In the genomic region with DNA sequence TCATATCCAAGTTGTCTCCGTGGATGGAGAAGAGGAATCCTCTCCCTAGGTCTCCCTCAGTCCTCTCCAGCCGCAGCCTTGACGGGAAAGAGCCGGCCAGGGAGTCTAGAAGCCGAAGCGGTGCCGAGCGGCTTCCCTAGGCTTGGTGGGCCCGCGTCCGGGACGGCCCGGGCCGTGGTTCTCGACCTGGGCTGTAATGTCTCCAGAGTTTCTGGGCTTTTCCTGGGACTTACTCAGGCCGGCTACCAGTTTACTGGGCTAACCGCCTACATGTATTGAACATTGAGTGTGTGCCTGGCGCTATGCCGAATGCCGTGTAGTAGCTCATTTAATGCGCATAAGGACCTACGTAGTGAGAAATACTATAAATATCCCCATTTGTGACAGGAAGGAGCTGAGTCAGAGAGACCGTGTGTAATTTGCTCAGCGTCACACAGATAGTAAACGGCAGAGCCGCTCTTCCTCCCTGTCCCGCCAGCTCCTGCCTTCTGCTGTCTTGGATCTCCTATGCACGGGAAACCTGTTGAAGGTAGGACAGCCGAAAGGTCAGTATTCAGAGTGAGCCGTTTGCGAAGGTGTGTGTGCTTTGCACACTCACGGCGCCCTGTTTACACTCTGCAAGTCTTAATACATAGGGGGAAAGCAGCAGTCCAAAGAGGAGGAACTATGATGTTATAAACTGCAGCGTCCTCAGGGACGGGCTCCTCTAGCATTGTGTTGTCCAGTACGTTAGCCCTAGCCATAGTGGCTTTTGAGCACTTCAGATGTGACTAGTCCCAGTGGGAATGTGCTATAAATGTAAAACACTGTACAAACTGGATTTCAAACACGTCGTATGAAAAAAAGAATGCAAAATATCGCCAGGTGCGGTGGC, we compare ENCODE assay signal across 8 cellular contexts. TPM values are rescaled to one million over a fixed set of nuclear protein-coding genes. Genes with fewer than 3 reads are reported as not detected.
DNase-seq lines count a peak whose midpoint lies in the region; ATAC-seq and TF ChIP-seq lines count a peak whose summit lies in the region.

No MANE protein-coding gene starts in this region.

- TF ChIP-seq POLR2A in body of pancreas (IDR thresholded peaks at IDR 0.05): peak in 2 of 3 donors; percentile 20 to 43

- H3K9me3 ChIP-seq in T-helper 17 cell (ENCODE audit: control insufficient read depth, low read length, poor library complexity, severe bottlenecking): no peaks in the 10 kb centered on the region
- H3K9me3 ChIP-seq in body of pancreas: no peaks in the 10 kb centered on the region
- H3K9me3 ChIP-seq in iPS-20b (ENCODE audit: insufficient read depth, low read depth, low read length): no peaks in the 10 kb centered on the region
- H3K9me3 ChIP-seq in smooth muscle cell (replicated peaks; ENCODE audit: low read depth): no peaks in the 10 kb centered on the region

- peak overlapping the region; percentile 19 to 62 for H3K4me3 ChIP-seq in body of pancreas
- H3K4me3 ChIP-seq in iPS-20b (ENCODE audit: low read length): peak overlapping the region; percentile 87
- H3K4me3 ChIP-seq in smooth muscle cell: peak overlapping the region; percentile 74

- H4K20me1 ChIP-seq in smooth muscle cell (ENCODE audit: low read depth): no peaks in the 10 kb centered on the region

- in situ Hi-C loops in GM13976 (cut with MboI; ENCODE audit: low sequenced_read_pairs, unreplicated experiment): no loop called here

- peaks cover 9% of the 10 kb centered on the region for H3F3A ChIP-seq in smooth muscle cell (ENCODE audit: low read depth)

- peak overlapping the region; percentile 80; the same call in 1 of the 2 replicates for H3K9ac ChIP-seq in iPS-20b (ENCODE audit: low read depth, low read length)
- H3K9ac ChIP-seq in smooth muscle cell (ENCODE audit: low read depth): peak overlapping the region; percentile 92

- H3K27ac Mint-ChIP-seq in T-helper 17 cell: peak overlapping the region; percentile 96

- no peaks in the 10 kb centered on the region for H3K27me3 ChIP-seq in body of pancreas
- H3K27me3 ChIP-seq in iPS-20b (ENCODE audit: insufficient read depth, low read length): no peaks in the 10 kb centered on the region
- no peaks in the 10 kb centered on the region for H3K27me3 ChIP-seq in smooth muscle cell (ENCODE audit: low read depth)

- ATAC-seq in HG02642 (IDR thresholded peaks at IDR 0.05; ENCODE audit: poor library complexity, unreplicated experiment): peak; percentile 45
- peak; percentile 68 for ATAC-seq in T-helper 17 cell
- ATAC-seq in body of pancreas: peak; percentile 51

- H3K4me2 ChIP-seq in smooth muscle cell: peak overlapping the region; percentile 85

- H3K4me3 Mint-ChIP-seq in T-helper 17 cell: peak overlapping the region; percentile 96

- WGBS in body of pancreas, 2 donors: 10 to 13% methylated on average over 23 to 40 of the region's 40 CpGs
- WGBS in smooth muscle cell (ENCODE audit: low lambda C conversion rate): 17% methylated on average over 40 of the region's 40 CpGs

- TF ChIP-seq CTCF in GM13976 (IDR thresholded peaks at IDR 0.05; ENCODE audit: borderline replicate concordance, control extremely low read depth, extremely low read depth, insufficient read depth, missing control alignments): no peak
- TF ChIP-seq CTCF in body of pancreas (IDR thresholded peaks at IDR 0.05): no peak
- TF ChIP-seq CTCF in smooth muscle cell (IDR thresholded peaks at IDR 0.05; ENCODE audit: borderline replicate concordance, insufficient read depth, poor library complexity, severe bottlenecking): no peak

- H3K27ac ChIP-seq in body of pancreas (peak overlapping the region; percentile 66 to 95 (median 80)), iPS-20b (ENCODE audit: low read length) (no peak overlapping the region), smooth muscle cell (ENCODE audit: low read depth) (peak overlapping the region; percentile 92)

- H3K79me2 ChIP-seq in smooth muscle cell (ENCODE audit: low read depth): peaks cover 7% of the 10 kb centered on the region

- H3K36me3 Mint-ChIP-seq in T-helper 17 cell (ENCODE audit: low read depth): no peaks in the 10 kb centered on the region

- H3K36me3 ChIP-seq in body of pancreas (replicated peaks in 1 of 2; ENCODE audit: insufficient read depth in 1 of 2, low read depth in 2 of 2) (no peaks in the 10 kb centered on the region), iPS-20b (ENCODE audit: insufficient read depth, low read depth, low read length) (peaks cover 12% of the 10 kb centered on the region), smooth muscle cell (ENCODE audit: low read depth) (no peaks in the 10 kb centered on the region)

- peaks cover 20% of the 10 kb centered on the region for H3K4me1 Mint-ChIP-seq in T-helper 17 cell

- H2AFZ ChIP-seq in smooth muscle cell (ENCODE audit: low read depth): peak overlapping the region; percentile 6

- H3K4me1 ChIP-seq in body of pancreas (peaks cover 20% of the 10 kb centered on the region), iPS-20b (ENCODE audit: insufficient read depth, low read length) (no peaks in the 10 kb centered on the region), smooth muscle cell (ENCODE audit: low read depth) (peaks cover 12% of the 10 kb centered on the region)

- H3K27me3 Mint-ChIP-seq in T-helper 17 cell: no peaks in the 10 kb centered on the region

- peak; percentile 80 for DNase-seq in GM13976 (ENCODE audit: low spot score)
- peak; percentile 70 for DNase-seq in NCI-H1092 treated with DMSO at 0.1 percent for 48 hours (lab: John Stamatoyannopoulos, UW)
- peak in 2 of 3 donors; percentile 39 to 49 for DNase-seq in T-helper 17 cell
- DNase-seq in body of pancreas: peak; percentile 70 to 84 (median 73)
- no peak for DNase-seq in smooth muscle cell (lab: John Stamatoyannopoulos, UW; ENCODE audit: unreplicated experiment)
- DNase-seq in retina: no peak

- intact Hi-C loops in body of pancreas (cut with DNase I): no loop called here

RNA-seq across cellular contexts. Expression of a gene that starts 0.7 kb away (rescaled TPM):
- total RNA-seq in T-helper 17 cell (10 to 100 TPM; 19.2 to 31.5 TPM), body of pancreas (1 to 10 TPM in 1 of 2 donors, not detected in 1; 3.1 TPM), smooth muscle cell (13.9 and 21.3 TPM in 2 replicates)
- 19.8 and 23.7 TPM in 2 replicates for polyA plus RNA-seq in smooth muscle cell

RNA-seq across cellular contexts. Expression of a gene that starts 14.4 kb away (rescaled TPM):
- total RNA-seq in T-helper 17 cell: 1 to 10 TPM; 8.1 to 8.8 TPM
- 10 to 100 TPM in 1 of 2 donors, 1 to 10 TPM in 1; 2.6 to 14.8 TPM for total RNA-seq in body of pancreas
- 2.2 and 3.8 TPM in 2 replicates for total RNA-seq in smooth muscle cell
- polyA plus RNA-seq in smooth muscle cell: 2.0 and 2.3 TPM in 2 replicates

RNA-seq across cellular contexts. Expression of a gene that starts 22.9 kb away (rescaled TPM):
- total RNA-seq in T-helper 17 cell: 10 to 100 TPM; 16.7 to 24.5 TPM
- total RNA-seq in body of pancreas: 10 to 100 TPM in 1 of 2 donors, 1 to 10 TPM in 1; 2.9 to 25.1 TPM
- 72.6 and 106 TPM in 2 replicates for total RNA-seq in smooth muscle cell
- polyA plus RNA-seq in smooth muscle cell: 61.7 and 71.5 TPM in 2 replicates

RNA-seq across cellular contexts. Expression of a gene that starts 28.2 kb away (rescaled TPM):
- 10 to 100 TPM; 44.5 to 50.9 TPM for total RNA-seq in T-helper 17 cell
- total RNA-seq in body of pancreas: 10 to 100 TPM; 11.7 to 12.2 TPM
- 27.4 and 61.3 TPM in 2 replicates for total RNA-seq in smooth muscle cell
- polyA plus RNA-seq in smooth muscle cell: 69.2 and 75.4 TPM in 2 replicates

RNA-seq across cellular contexts. Expression of a gene that starts 45.4 kb away (rescaled TPM):
- total RNA-seq in T-helper 17 cell: 100 to 1,000 TPM; 136 to 153 TPM
- total RNA-seq in body of pancreas: 10 to 100 TPM; 70.8 to 87.3 TPM
- total RNA-seq in smooth muscle cell: 63.5 and 93.3 TPM in 2 replicates
- polyA plus RNA-seq in smooth muscle cell: 35.1 and 37.1 TPM in 2 replicates

Comparison
In these comparisons a context has a peak if more than half of its experiments do, and no peak if none do; other contexts are left out.
1. DNase-seq: peak in GM13976 (single experiment), NCI-H1092 treated with DMSO at 0.1 percent for 48 hours (single experiment), T-helper 17 cell (2 of 3) and body of pancreas (4 of 4); none in smooth muscle cell (single experiment) and retina (single experiment).
2. Peak in every context shown above with its lines, with median percentiles within 50 percentile points of each other: ATAC-seq and H3K4me3 ChIP-seq.